ENCODE assay signal across 8 cellular contexts in the genomic region with DNA sequence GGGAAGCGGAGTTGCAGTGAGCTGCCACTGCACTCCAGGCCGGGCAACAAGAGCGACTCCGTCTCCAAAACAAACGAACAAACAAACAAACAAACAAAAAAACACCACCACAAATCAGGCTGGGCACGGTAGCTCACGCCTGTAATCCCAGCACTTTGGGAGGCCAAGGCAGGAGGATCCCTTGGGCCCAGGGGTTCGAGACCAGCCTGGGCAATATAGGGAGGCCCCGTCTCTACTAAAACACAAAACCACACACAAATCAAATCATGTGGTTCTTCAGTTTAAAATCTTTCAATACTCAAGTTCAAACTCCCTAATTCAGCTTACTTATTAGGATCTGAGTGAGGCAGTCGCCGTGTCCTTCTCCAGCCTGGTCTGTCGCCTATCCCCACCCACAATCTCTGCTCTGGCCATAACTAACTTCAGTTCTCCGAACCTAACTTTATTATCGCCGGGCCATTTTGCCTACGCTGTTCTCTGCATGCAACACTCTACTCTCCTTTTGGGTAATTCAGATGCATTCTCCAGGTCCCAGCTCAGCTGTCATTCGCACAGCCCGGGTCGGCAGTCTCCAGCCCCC. TPM values are rescaled to one million over a fixed set of nuclear protein-coding genes. Genes with fewer than 3 reads are reported as not detected.
DNase-seq lines count a peak whose midpoint lies in the region; ATAC-seq and TF ChIP-seq lines count a peak whose summit lies in the region.

No MANE protein-coding gene starts in this region.

- H3K36me3 ChIP-seq in MM.1S (replicated peaks; ENCODE audit: insufficient read depth, low read length), result no peaks in the 10 kb centered on the region
- H3K36me3 ChIP-seq in ectodermal cell (ENCODE audit: control insufficient read depth, insufficient read depth, low read length), result no peaks in the 10 kb centered on the region

- H3K79me2 ChIP-seq in MM.1S (ENCODE audit: low read length), result peaks cover 56% of the 10 kb centered on the region

- H3K4me3 ChIP-seq in MM.1S (ENCODE audit: low read length) (peak overlapping the region; percentile 77), ectodermal cell (ENCODE audit: insufficient read depth, low read depth, low read length) (peak overlapping the region; percentile 98)

- H3K9me3 ChIP-seq in MM.1S (replicated peaks; ENCODE audit: insufficient read depth, low read length) (no peaks in the 10 kb centered on the region), ectodermal cell (ENCODE audit: control insufficient read depth, low read length) (no peaks in the 10 kb centered on the region)

- H2AFZ ChIP-seq in MM.1S (ENCODE audit: low read length), result peak overlapping the region; percentile 79

- ATAC-seq in natural killer cell treated with Interleukin-12 subunit alpha and Interleukin-12 subunit beta and Interleukin-15 and Interleukin-18, amount 100 ng/mL, for 72 hours, result peak in 1 of 2 donors; percentile 3

- peak overlapping the region; percentile 88 to 97 for H3K27ac Mint-ChIP-seq in natural killer cell treated with Interleukin-12 subunit alpha and Interleukin-12 subunit beta and Interleukin-15 and Interleukin-18, amount 100 ng/mL, for 72 hours

- H3K27me3 Mint-ChIP-seq in natural killer cell treated with Interleukin-12 subunit alpha and Interleukin-12 subunit beta and Interleukin-15 and Interleukin-18, amount 100 ng/mL, for 72 hours, result no peaks in the 10 kb centered on the region

- H3K27ac ChIP-seq in MM.1S (ENCODE audit: low read length) (peak overlapping the region; percentile 3; the same call in 1 of the 2 replicates), ectodermal cell (ENCODE audit: insufficient read depth, low read depth, low read length, poor library complexity, severe bottlenecking) (peak overlapping the region; percentile 60)

- no peaks in the 10 kb centered on the region for H3F3A ChIP-seq in MM.1S (ENCODE audit: insufficient read depth, low read length)

- H3K9me3 Mint-ChIP-seq in natural killer cell treated with Interleukin-12 subunit alpha and Interleukin-12 subunit beta and Interleukin-15 and Interleukin-18, amount 100 ng/mL, for 72 hours, result no peaks in the 10 kb centered on the region

- no peaks in the 10 kb centered on the region for H3K4me1 ChIP-seq in MM.1S (ENCODE audit: low read length)
- H3K4me1 ChIP-seq in ectodermal cell (ENCODE audit: control insufficient read depth, insufficient read depth, low read length), result no peaks in the 10 kb centered on the region

- no peak for TF ChIP-seq CTCF in MM.1S (IDR thresholded peaks at IDR 0.05; ENCODE audit: low read length)

- peak; percentile 9 for DNase-seq in activated CD4-positive, alpha-beta T cell treated with anti-CD3 and anti-CD28 coated beads for 48 hours
- no peak for DNase-seq in activated CD4-positive, alpha-beta T cell treated with anti-CD3 and anti-CD28 coated beads for 1 hour
- DNase-seq in MM.1S (no peak), HPDE6-E6E7 (ENCODE audit: extremely low spot score) (no peak), kidney tubule cell (ENCODE audit: low spot score) (no peak), midbrain (lab: John Stamatoyannopoulos, UW) (no peak)
- no peak for DNase-seq in natural killer cell treated with Interleukin-12 subunit alpha and Interleukin-12 subunit beta and Interleukin-15 and Interleukin-18, amount 100 ng/mL, for 72 hours (ENCODE audit: low spot score)

- H3K4me1 Mint-ChIP-seq in natural killer cell treated with Interleukin-12 subunit alpha and Interleukin-12 subunit beta and Interleukin-15 and Interleukin-18, amount 100 ng/mL, for 72 hours (ENCODE audit: low read depth in 2 of 2), result peaks cover 30% of the 10 kb centered on the region in 2 donors

- H3K4me3 Mint-ChIP-seq in natural killer cell treated with Interleukin-12 subunit alpha and Interleukin-12 subunit beta and Interleukin-15 and Interleukin-18, amount 100 ng/mL, for 72 hours, result peak overlapping the region; percentile 96

- peak overlapping the region; percentile 61 for H3K9ac ChIP-seq in MM.1S (ENCODE audit: low read length)

- H3K27me3 ChIP-seq in MM.1S (replicated peaks; ENCODE audit: insufficient read depth, low read length) (no peaks in the 10 kb centered on the region), ectodermal cell (ENCODE audit: control insufficient read depth, insufficient read depth, low read length, poor library complexity, severe bottlenecking) (no peaks in the 10 kb centered on the region)

- no peaks in the 10 kb centered on the region for H3K9me2 ChIP-seq in MM.1S (replicated peaks; ENCODE audit: insufficient read depth, low read length)

- 0 out of 2 replicates have a peak, but pooled peaks cover 4% of the 10 kb centered on the region for H4K20me1 ChIP-seq in MM.1S (ENCODE audit: insufficient read depth, low read length)

- H3K36me3 Mint-ChIP-seq in natural killer cell treated with Interleukin-12 subunit alpha and Interleukin-12 subunit beta and Interleukin-15 and Interleukin-18, amount 100 ng/mL, for 72 hours, result peaks cover 5% of the 10 kb centered on the region

- H3K4me2 ChIP-seq in MM.1S (ENCODE audit: low read depth, low read length), result peak overlapping the region; percentile 73

- WGBS in ectodermal cell, 2 experiments, result 36 to 37% methylated on average over 19 of the region's 19 CpGs

RNA-seq across cellular contexts. Expression of a gene that starts 0.6 kb away (rescaled TPM):
- polyA plus RNA-seq in ectodermal cell (2013, experiment 1 of 4), result 83.9 TPM
- 83.5 TPM for polyA plus RNA-seq in ectodermal cell (2013, experiment 2 of 4)
- 62.0 TPM for polyA plus RNA-seq in ectodermal cell (2013, experiment 3 of 4)
- 66.7 TPM for polyA plus RNA-seq in ectodermal cell (2013, experiment 4 of 4)
- total RNA-seq in natural killer cell treated with Interleukin-12 subunit alpha and Interleukin-12 subunit beta and Interleukin-15 and Interleukin-18, amount 100 ng/mL, for 72 hours, result 10 to 100 TPM; 34.2 to 38.1 TPM

RNA-seq across cellular contexts. Expression of a gene that starts 14.0 kb away (rescaled TPM):
- 17.1 TPM for polyA plus RNA-seq in ectodermal cell (2013, experiment 1 of 4)
- 22.0 TPM for polyA plus RNA-seq in ectodermal cell (2013, experiment 2 of 4)
- polyA plus RNA-seq in ectodermal cell (2013, experiment 3 of 4), result 18.2 TPM
- 20.2 TPM for polyA plus RNA-seq in ectodermal cell (2013, experiment 4 of 4)
- total RNA-seq in natural killer cell treated with Interleukin-12 subunit alpha and Interleukin-12 subunit beta and Interleukin-15 and Interleukin-18, amount 100 ng/mL, for 72 hours, result 10 to 100 TPM; 20.2 to 20.9 TPM
